ENCODE assay signal across 8 cellular contexts in the genomic region with DNA sequence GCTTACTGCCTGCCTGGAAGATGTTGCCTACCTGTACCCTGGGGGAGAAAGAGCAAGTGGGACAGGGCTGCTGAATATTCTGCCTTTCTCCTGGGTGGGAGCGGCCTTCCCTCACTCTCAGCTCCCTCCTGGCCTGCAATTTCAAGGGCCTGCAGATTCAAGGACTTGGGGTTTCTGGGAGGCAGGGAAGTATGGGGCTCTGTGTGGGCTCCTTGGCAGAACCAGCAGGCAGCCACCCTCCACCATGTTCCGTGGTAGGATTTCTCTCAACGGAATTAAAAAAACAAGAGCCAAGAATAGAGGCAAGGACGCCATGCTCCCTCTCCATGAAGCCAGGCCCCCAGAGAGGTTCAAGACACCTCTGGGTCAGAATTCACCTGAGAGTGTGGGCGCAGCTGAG.
"Had no signal": no experiment of that assay in that cellular context is flagged by ENCODE, and none has a peak within 500 bp of the region (broad histone marks: within the 10 kb centered on the region; RNA-seq: fewer than 3 reads in every experiment).

No MANE protein-coding gene starts in this region.

- H3K4me3 Mint-ChIP-seq: HFFc6 had no signal

- H3K9me3 Mint-ChIP-seq: HFFc6 had no signal

- ATAC-seq: K562 had no signal

- H2AFZ ChIP-seq: GM23248 had no signal

- H3K27ac ChIP-seq: GM23248 had no signal

- H3K27ac Mint-ChIP-seq: HFFc6 had no signal

- DNase-seq: GM23248, GOT3, H7, HCEC 1CT, HFFc6, IMR-90, KG1 had no signal

- H3K4me3 ChIP-seq: GM23248, K562 had no signal

- H3K9ac ChIP-seq: GM23248 had no signal
